18 cellular contexts compared by ENCODE assay signal in genomic region chr9:126665696-126666035, GRCh38. TPM values are rescaled to one million over a fixed set of nuclear protein-coding genes. Genes with fewer than 3 reads are reported as not detected.
"Had no signal": no experiment of that assay in that cellular context is flagged by ENCODE, and none has a peak within 500 bp of the region (broad histone marks: within the 10 kb centered on the region; RNA-seq: fewer than 3 reads in every experiment).

No MANE protein-coding gene starts in this region.

- H3K36me3 Mint-ChIP-seq: memory B cell, T-cell had no signal

- H3K27ac Mint-ChIP-seq: activated CD4-positive, alpha-beta T cell treated with anti-CD3 and anti-CD28 coated beads for 36 hours; activated CD8-positive, alpha-beta T cell treated with anti-CD3 and anti-CD28 coated beads for 36 hours; activated naive CD8-positive, alpha-beta T cell treated with anti-CD3 and anti-CD28 coated beads, Interleukin-2, amount 50 U/mL, for 24 hours; T-cell had no signal

- ATAC-seq: activated CD4-positive, alpha-beta T cell treated with anti-CD3 and anti-CD28 coated beads for 36 hours; activated CD8-positive, alpha-beta T cell treated with anti-CD3 and anti-CD28 coated beads for 36 hours; activated naive CD8-positive, alpha-beta T cell treated with anti-CD3 and anti-CD28 coated beads, Interleukin-2, amount 50 U/mL, for 24 hours; gastrocnemius medialis; T-cell had no signal

- H3K4me3 Mint-ChIP-seq: activated CD4-positive, alpha-beta T cell treated with anti-CD3 and anti-CD28 coated beads for 36 hours; activated CD8-positive, alpha-beta T cell treated with anti-CD3 and anti-CD28 coated beads for 36 hours; activated naive CD8-positive, alpha-beta T cell treated with anti-CD3 and anti-CD28 coated beads, Interleukin-2, amount 50 U/mL, for 24 hours; T-cell had no signal

- H3K4me1 ChIP-seq: ascending aorta had no signal

- H3K4me3 ChIP-seq: gastrocnemius medialis, ovary, tibial artery, uterus had no signal

- DNase-seq: activated CD4-positive, alpha-beta T cell treated with anti-CD3 and anti-CD28 coated beads for 36 hours; activated CD8-positive, alpha-beta memory T cell treated with anti-CD3 and anti-CD28 coated beads, Interleukin-2, amount 50 U/mL, for 48 hours; activated CD8-positive, alpha-beta T cell treated with anti-CD3 and anti-CD28 coated beads for 36 hours; activated naive CD4-positive, alpha-beta T cell treated with Interleukin-2 at 50 U/mL for 16 hours; activated naive CD8-positive, alpha-beta T cell treated with anti-CD3 and anti-CD28 coated beads, Interleukin-2, amount 50 U/mL, for 24 hours; effector CD4-positive, alpha-beta T cell; gastrocnemius medialis; stimulated activated CD4-positive, alpha-beta T cell treated with anti-CD3 and anti-CD28 coated beads, Interleukin-4, amount 100 ng/mL, for 4 hours; stomach; T-cell; T1000; tibial artery; uterus had no signal

- H3K27ac ChIP-seq: ascending aorta, epithelial cell of prostate, gastrocnemius medialis, ovary, stomach, tibial artery, uterus, VCaP had no signal

- H3K36me3 ChIP-seq: ascending aorta, gastrocnemius medialis, ovary, stomach, tibial artery, uterus had no signal

- H3K9me3 ChIP-seq: ascending aorta, gastrocnemius medialis, ovary, stomach, tibial artery, uterus had no signal

- H3K27me3 ChIP-seq: gastrocnemius medialis, ovary, uterus had no signal

- H3K9me3 Mint-ChIP-seq: activated CD8-positive, alpha-beta T cell treated with anti-CD3 and anti-CD28 coated beads for 36 hours; activated naive CD8-positive, alpha-beta T cell treated with anti-CD3 and anti-CD28 coated beads, Interleukin-2, amount 50 U/mL, for 24 hours; memory B cell; T-cell had no signal

RNA-seq across cellular contexts. Expression of gene LMX1B, which starts 51.9 kb away (rescaled TPM):
- total RNA-seq: activated CD4-positive, alpha-beta T cell treated with anti-CD3 and anti-CD28 coated beads for 36 hours; activated CD8-positive, alpha-beta T cell treated with anti-CD3 and anti-CD28 coated beads for 36 hours; stomach; T-cell; uterus had no signal
